10 cellular contexts compared by ENCODE assay signal in genomic region chr4:8260656-8261111, GRCh38. TPM values are rescaled to one million over a fixed set of nuclear protein-coding genes. Genes with fewer than 3 reads are reported as not detected.
A peak's percentile ranks its signal among the peaks of the same experiment; 100 is the strongest.
DNase-seq lines count a peak whose midpoint lies in the region; ATAC-seq and TF ChIP-seq lines count a peak whose summit lies in the region.
"Had no signal": no experiment of that assay in that cellular context is flagged by ENCODE, and none has a peak within 500 bp of the region (broad histone marks: within the 10 kb centered on the region; RNA-seq: fewer than 3 reads in every experiment).

No MANE protein-coding gene starts in this region.

- H3K9ac ChIP-seq in rectal smooth muscle tissue (ENCODE audit: low read length), result no peak overlapping the region

- no peaks in the 10 kb centered on the region; the same call in 1 of the 2 replicates for H3K4me1 ChIP-seq in Caco-2
- H3K4me1 ChIP-seq in rectal smooth muscle tissue (ENCODE audit: control insufficient read depth, insufficient read depth, low read length), result peaks cover 7% of the 10 kb centered on the region

- CTCF ChIA-PET in Caco-2 (lab: Charles Lee) (interaction anchor here (0.7 to 0.8 kb wide), 2 partner anchors 84 to 150 kb away, joined by 3 read pairs; no protein-coding TSS in a partner anchor), RWPE1 (lab: Yijun Ruan, JAX) (interaction anchor here (0.6 kb wide), 2 partner anchors 162 to 486 kb away, joined by 3 read pairs; no protein-coding TSS in a partner anchor)

- no peak for TF ChIP-seq CTCF in Caco-2 (IDR thresholded peaks at IDR 0.05; ENCODE audit: insufficient read depth in 1 of 2, low read depth in 1 of 2, low read length in 1 of 2, severe bottlenecking in 1 of 2, unreplicated experiment in 1 of 2)
- TF ChIP-seq CTCF in RWPE1 (conservative IDR thresholded peaks at IDR 0.05; ENCODE audit: low read depth), result no peak
- peak; percentile 9 for TF ChIP-seq CTCF in fibroblast of mammary gland (conservative IDR thresholded peaks at IDR 0.05; ENCODE audit: control insufficient read depth, insufficient read depth, low read depth, low read length)

- no peaks in the 10 kb centered on the region for H3K9me3 ChIP-seq in Caco-2

- H3K36me3 ChIP-seq in Caco-2 (ENCODE audit: control insufficient read depth, insufficient read depth, low read length), result no peaks in the 10 kb centered on the region
- H3K36me3 ChIP-seq in rectal smooth muscle tissue (ENCODE audit: control insufficient read depth, insufficient read depth, low read length), result no peaks in the 10 kb centered on the region

- no peak overlapping the region for H3K4me3 Mint-ChIP-seq in Caco-2 (ENCODE audit: unreplicated experiment)
- H3K4me3 Mint-ChIP-seq: central memory CD8-positive, alpha-beta T cell had no signal

- H3K9me3 Mint-ChIP-seq in Caco-2 (ENCODE audit: unreplicated experiment), result no peaks in the 10 kb centered on the region
- H3K9me3 Mint-ChIP-seq: central memory CD8-positive, alpha-beta T cell had no signal

- no peak overlapping the region for H3K4me3 ChIP-seq in Caco-2 (ENCODE audit: low read depth, low read length)
- no peak overlapping the region for H3K4me3 ChIP-seq in fibroblast of mammary gland (ENCODE audit: control insufficient read depth, low read depth, low read length)
- H3K4me3 ChIP-seq in rectal smooth muscle tissue (ENCODE audit: low read length), result no peak overlapping the region

- H3K27me3 Mint-ChIP-seq in Caco-2 (ENCODE audit: insufficient read depth, unreplicated experiment), result no peaks in the 10 kb centered on the region

- H3K27ac ChIP-seq in RWPE1, result peak overlapping the region; percentile 30
- peak overlapping the region; percentile 24 for H3K27ac ChIP-seq in rectal smooth muscle tissue (ENCODE audit: low read depth, low read length)

- H3K27me3 ChIP-seq in Caco-2 (replicated peaks; ENCODE audit: control insufficient read depth, insufficient read depth, low read length) (no peaks in the 10 kb centered on the region), rectal smooth muscle tissue (ENCODE audit: control insufficient read depth, insufficient read depth, low read length) (no peaks in the 10 kb centered on the region)

- H3K4me1 Mint-ChIP-seq in Caco-2 (ENCODE audit: low read depth, unreplicated experiment), result no peaks in the 10 kb centered on the region
- H3K4me1 Mint-ChIP-seq: central memory CD8-positive, alpha-beta T cell had no signal

- BruUV-seq in Caco-2 (replicated peaks; lab: Mats Ljungman, UMichigan), result no TSS peak

- intact Hi-C loops in Caco-2 (cut with micrococcal nuclease; ENCODE audit: unreplicated experiment), result no loop called here

- POLR2A ChIA-PET in Caco-2 (lab: Charles Lee), result interaction anchor here (0.6 kb wide), 1 partner anchor 147 kb away, joined by 3 read pairs; no protein-coding TSS in a partner anchor
- POLR2A ChIA-PET in RWPE1 (lab: Yijun Ruan, JAX; ENCODE audit: low non-redundant PET), result no interaction called here

- no peak overlapping the region for H3K27ac Mint-ChIP-seq in Caco-2 (ENCODE audit: unreplicated experiment)

- no peak for ATAC-seq in GM19452 (IDR thresholded peaks at IDR 0.05; ENCODE audit: unreplicated experiment)

- peak; percentile 57 to 67 for DNase-seq in Caco-2
- no peak for DNase-seq in RWPE1 (ENCODE audit: low spot score)
- DNase-seq in fibroblast of mammary gland (ENCODE audit: low read depth), result peak; percentile 86
- no peak for DNase-seq in cerebellar nuclear complex (lab: John Stamatoyannopoulos, UW)
- no peak for DNase-seq in DMS79 (lab: John Stamatoyannopoulos, UW)
- DNase-seq in HuH-7.5 (ENCODE audit: low spot score), result no peak
- DNase-seq: MV-4-11 had no signal

- no peaks in the 10 kb centered on the region for H3K36me3 Mint-ChIP-seq in Caco-2 (ENCODE audit: insufficient read depth, unreplicated experiment)

RNA-seq across cellular contexts. Expression of gene HTRA3, which starts 8.9 kb away (rescaled TPM):
- total RNA-seq in Caco-2 (2022), result 0.63 and 0.66 TPM in 2 replicates

Comparison
In these comparisons a context has a peak if more than half of its experiments do, and no peak if none do; other contexts are left out.
1. DNase-seq: peak in Caco-2 (2 of 2) and fibroblast of mammary gland (single experiment); none in RWPE1 (single experiment), cerebellar nuclear complex (0 of 2), DMS79 (single experiment) and HuH-7.5 (single experiment).